ENCODE assay signal across 18 cellular contexts in genomic region chr1:100982783-100983182, GRCh38. TPM values are rescaled to one million over a fixed set of nuclear protein-coding genes. Genes with fewer than 3 reads are reported as not detected.
DNase-seq lines count a peak whose midpoint lies in the region; ATAC-seq and TF ChIP-seq lines count a peak whose summit lies in the region.
"Had no signal": no experiment of that assay in that cellular context is flagged by ENCODE, and none has a peak within 500 bp of the region (broad histone marks: within the 10 kb centered on the region; RNA-seq: fewer than 3 reads in every experiment).

No MANE protein-coding gene starts in this region.

- H3K4me3 ChIP-seq in esophagus muscularis mucosa = no peak overlapping the region

- ATAC-seq in activated T-cell treated with anti-CD3 and anti-CD28 coated beads, Interleukin-2, amount 50 U/mL, for 72 hours (replicated peaks in 1 of 2) = no peak
- no peak for ATAC-seq in activated T-cell treated with anti-CD3 and anti-CD28 coated beads, Interleukin-2, amount 50 U/mL, for 4 hours
- ATAC-seq in stimulated activated effector memory CD8-positive, alpha-beta T cell treated with anti-CD3 and anti-CD28 coated beads, Interleukin-12 subunit alpha, Interleukin-12 subunit beta, amount 100 ng/mL, for 72 hours = no peak
- no peak for ATAC-seq in GM21737 (IDR thresholded peaks at IDR 0.05; ENCODE audit: unreplicated experiment)

- H3K4me1 Mint-ChIP-seq in activated T-cell treated with anti-CD3 and anti-CD28 coated beads, Interleukin-2, amount 50 U/mL, for 72 hours (ENCODE audit: low read depth) = peaks cover 11% of the 10 kb centered on the region
- peaks cover 16% of the 10 kb centered on the region for H3K4me1 Mint-ChIP-seq in activated T-cell treated with anti-CD3 and anti-CD28 coated beads, Interleukin-2, amount 50 U/mL, for 4 hours (ENCODE audit: low read depth)
- H3K4me1 Mint-ChIP-seq in stimulated activated effector memory CD8-positive, alpha-beta T cell treated with anti-CD3 and anti-CD28 coated beads, Interleukin-12 subunit alpha, Interleukin-12 subunit beta, amount 100 ng/mL, for 72 hours = peaks cover 10% of the 10 kb centered on the region

- peaks cover 24 to 37% of the 10 kb centered on the region in 2 donors for H3K36me3 Mint-ChIP-seq in activated T-cell treated with anti-CD3 and anti-CD28 coated beads, Interleukin-2, amount 50 U/mL, for 72 hours (ENCODE audit: insufficient read depth in 2 of 2)
- H3K36me3 Mint-ChIP-seq in activated T-cell treated with anti-CD3 and anti-CD28 coated beads, Interleukin-2, amount 50 U/mL, for 4 hours (ENCODE audit: insufficient read depth) = peaks cover 65% of the 10 kb centered on the region
- H3K36me3 Mint-ChIP-seq in stimulated activated effector memory CD8-positive, alpha-beta T cell treated with anti-CD3 and anti-CD28 coated beads, Interleukin-12 subunit alpha, Interleukin-12 subunit beta, amount 100 ng/mL, for 72 hours = peaks cover 73% of the 10 kb centered on the region

- no peak for DNase-seq in activated T-cell treated with anti-CD3 and anti-CD28 coated beads, Interleukin-2, amount 50 U/mL, for 72 hours
- no peak for DNase-seq in activated T-cell treated with anti-CD3 and anti-CD28 coated beads, Interleukin-2, amount 50 U/mL, for 4 hours
- DNase-seq in NCI-H69 (lab: John Stamatoyannopoulos, UW) (peak; percentile 47), iPS-NIHi7 (ENCODE audit: extremely low spot score) (peak; percentile 10), esophagus muscularis mucosa (ENCODE audit: extremely low spot score) (no peak), HCEC 1CT (no peak)
- DNase-seq in stimulated activated effector memory CD8-positive, alpha-beta T cell treated with anti-CD3 and anti-CD28 coated beads, Interleukin-12 subunit alpha, Interleukin-12 subunit beta, amount 100 ng/mL, for 72 hours (ENCODE audit: low spot score in 2 of 2) = no peak
- DNase-seq: 8988T, DMS153, H7, Kasumi-1, NCI-H1105 treated with DMSO at 0.1 percent for 48 hours, NCI-H1694 treated with DMSO at 0.1 percent for 48 hours, NCI-H226, NCI-H524 treated with DMSO at 0.1 percent for 48 hours, SHP77 treated with DMSO at 0.1 percent for 48 hours had no signal

- no peaks in the 10 kb centered on the region for H3K9me3 ChIP-seq in esophagus muscularis mucosa

- H3K4me3 Mint-ChIP-seq in activated T-cell treated with anti-CD3 and anti-CD28 coated beads, Interleukin-2, amount 50 U/mL, for 72 hours = no peak overlapping the region
- H3K4me3 Mint-ChIP-seq in activated T-cell treated with anti-CD3 and anti-CD28 coated beads, Interleukin-2, amount 50 U/mL, for 4 hours = no peak overlapping the region
- no peak overlapping the region for H3K4me3 Mint-ChIP-seq in stimulated activated effector memory CD8-positive, alpha-beta T cell treated with anti-CD3 and anti-CD28 coated beads, Interleukin-12 subunit alpha, Interleukin-12 subunit beta, amount 100 ng/mL, for 72 hours
- H3K4me3 Mint-ChIP-seq: IgD-negative memory B cell had no signal

- 95% methylated on average over 4 of the region's 4 CpGs for WGBS in esophagus muscularis mucosa

- no peak for TF ChIP-seq CTCF in esophagus muscularis mucosa (IDR thresholded peaks at IDR 0.05)

- H3K27ac ChIP-seq in esophagus muscularis mucosa (replicated peaks in 1 of 4) = no peak overlapping the region

- peak overlapping the region; percentile 41 for H3K27ac Mint-ChIP-seq in activated T-cell treated with anti-CD3 and anti-CD28 coated beads, Interleukin-2, amount 50 U/mL, for 72 hours
- H3K27ac Mint-ChIP-seq in stimulated activated effector memory CD8-positive, alpha-beta T cell treated with anti-CD3 and anti-CD28 coated beads, Interleukin-12 subunit alpha, Interleukin-12 subunit beta, amount 100 ng/mL, for 72 hours = peak overlapping the region; percentile 21

- H3K36me3 ChIP-seq in esophagus muscularis mucosa = peaks cover 0 to 10% (median 0%) of the 10 kb centered on the region in 4 donors

- H3K4me1 ChIP-seq in esophagus muscularis mucosa = peaks cover 0 to 19% (median 13%) of the 10 kb centered on the region in 4 donors

- TF ChIP-seq EP300 in esophagus muscularis mucosa (IDR thresholded peaks at IDR 0.05) = no peak

- H3K27me3 Mint-ChIP-seq in activated T-cell treated with anti-CD3 and anti-CD28 coated beads, Interleukin-2, amount 50 U/mL, for 72 hours (ENCODE audit: low read depth) = no peaks in the 10 kb centered on the region
- no peaks in the 10 kb centered on the region for H3K27me3 Mint-ChIP-seq in activated T-cell treated with anti-CD3 and anti-CD28 coated beads, Interleukin-2, amount 50 U/mL, for 4 hours (ENCODE audit: low read depth)
- H3K27me3 Mint-ChIP-seq: IgD-negative memory B cell had no signal

- intact Hi-C loops in esophagus muscularis mucosa (cut with DNase I) = no loop called here

- peaks cover 0 to 9% of the 10 kb centered on the region in 2 donors for H3K9me3 Mint-ChIP-seq in activated T-cell treated with anti-CD3 and anti-CD28 coated beads, Interleukin-2, amount 50 U/mL, for 72 hours
- H3K9me3 Mint-ChIP-seq in activated T-cell treated with anti-CD3 and anti-CD28 coated beads, Interleukin-2, amount 50 U/mL, for 4 hours = no peaks in the 10 kb centered on the region
- no peaks in the 10 kb centered on the region for H3K9me3 Mint-ChIP-seq in stimulated activated effector memory CD8-positive, alpha-beta T cell treated with anti-CD3 and anti-CD28 coated beads, Interleukin-12 subunit alpha, Interleukin-12 subunit beta, amount 100 ng/mL, for 72 hours

- H3K27me3 ChIP-seq in esophagus muscularis mucosa = no peaks in the 10 kb centered on the region

- TF ChIP-seq POLR2A in esophagus muscularis mucosa (IDR thresholded peaks at IDR 0.05; ENCODE audit: low read depth) = no peak

RNA-seq across cellular contexts. Expression of gene DPH5, which starts 42.8 kb away (rescaled TPM):
- 10 to 100 TPM; 50.2 to 64.2 TPM for total RNA-seq in activated T-cell treated with anti-CD3 and anti-CD28 coated beads, Interleukin-2, amount 50 U/mL, for 72 hours
- total RNA-seq in activated T-cell treated with anti-CD3 and anti-CD28 coated beads, Interleukin-2, amount 50 U/mL, for 4 hours = 10 to 100 TPM; 57.7 to 73.7 (median 72.4) TPM
- total RNA-seq in esophagus muscularis mucosa = 10 to 100 TPM; 12.5 to 18.1 (median 15.1) TPM

Comparison
In these comparisons a context has a peak if more than half of its experiments do, and no peak if none do; other contexts are left out.
1. DNase-seq: peak in NCI-H69 (single experiment) and iPS-NIHi7 (single experiment); none in activated T-cell treated with anti-CD3 and anti-CD28 coated beads, Interleukin-2, amount 50 U/mL, for 72 hours (0 of 2), activated T-cell treated with anti-CD3 and anti-CD28 coated beads, Interleukin-2, amount 50 U/mL, for 4 hours (single experiment), stimulated activated effector memory CD8-positive, alpha-beta T cell treated with anti-CD3 and anti-CD28 coated beads, Interleukin-12 subunit alpha, Interleukin-12 subunit beta, amount 100 ng/mL, for 72 hours (0 of 2), esophagus muscularis mucosa (single experiment) and HCEC 1CT (single experiment).